28 cellular contexts compared by ENCODE assay signal in genomic region chr11:68455485-68455884, GRCh38.
"Had no signal": no experiment of that assay in that cellular context is flagged by ENCODE, and none has a peak within 500 bp of the region (broad histone marks: within the 10 kb centered on the region; RNA-seq: fewer than 3 reads in every experiment).

No MANE protein-coding gene starts in this region.

- ATAC-seq: activated naive CD8-positive, alpha-beta T cell treated with anti-CD3 and anti-CD28 coated beads, Interleukin-2, amount 50 U/mL, for 24 hours; effector memory CD8-positive, alpha-beta T cell; gastroesophageal sphincter; naive thymus-derived CD4-positive, alpha-beta T cell; pancreas; stimulated activated memory B cell treated with anti-CD40 and anti-IgM and Interleukin-4, amounts not matched to agents 10 μg/mL and 1 μg/mL and 100 μg/mL, for 72 hours; T-helper 17 cell had no signal

- H3K27ac ChIP-seq: coronary artery, dorsolateral prefrontal cortex, gastroesophageal sphincter, left ventricle myocardium inferior, pancreas, prostate gland, sigmoid colon, stomach, tibial artery had no signal

- H3K4me1 ChIP-seq: pancreas, prostate gland had no signal

- DNase-seq: activated CD4-positive, alpha-beta memory T cell treated with anti-CD3 and anti-CD28 coated beads, Interleukin-2, amount 10 ng/mL, durations not matched to agents 7 days and 5 days; activated CD4-positive, alpha-beta T cell treated with anti-CD3 and anti-CD28 coated beads, Interleukin-2, amount 10 ng/mL, durations not matched to agents 24 days and 14 days; activated CD4-positive, CD25-positive, alpha-beta regulatory T cell treated with anti-CD3 and anti-CD28 coated beads, Interleukin-2, amount 50 U/mL, for 72 hours; activated CD8-positive, alpha-beta memory T cell treated with anti-CD3 and anti-CD28 coated beads, Interleukin-2, amount 50 U/mL, for 48 hours; activated naive CD8-positive, alpha-beta T cell treated with anti-CD3 and anti-CD28 coated beads, Interleukin-2, amount 50 U/mL, for 24 hours; activated T-cell treated with anti-CD3 and anti-CD28 coated beads, Interleukin-2, amount 50 U/mL, for 24 hours; cerebellar nuclear complex; effector memory CD8-positive, alpha-beta T cell; immature natural killer cell; left ventricle myocardium inferior; midbrain; naive thymus-derived CD4-positive, alpha-beta T cell; retina; sigmoid colon; stimulated activated CD4-positive, alpha-beta T cell treated with anti-CD3 and anti-CD28 coated beads, Interleukin-1b, Interleukin-23, amount 100 ng/mL, for 48 hours; stimulated activated CD4-positive, alpha-beta T cell treated with anti-CD3 and anti-CD28 coated beads, Interleukin-4, amount 100 ng/mL, for 4 hours; stimulated activated CD8-positive, alpha-beta memory T cell treated with anti-CD3 and anti-CD28 coated beads, Interleukin-4, amount 100 ng/mL, for 48 hours; T-helper 17 cell; T1000 had no signal

- H3K36me3 Mint-ChIP-seq: activated naive CD4-positive, alpha-beta T cell treated with anti-CD3 and anti-CD28 coated beads, Interleukin-2, amount 50 U/mL, for 24 hours; immature natural killer cell; naive thymus-derived CD4-positive, alpha-beta T cell; stimulated activated memory B cell treated with anti-CD40 and anti-IgM and Interleukin-4, amounts not matched to agents 10 μg/mL and 1 μg/mL and 100 μg/mL, for 72 hours had no signal

- H3K27me3 Mint-ChIP-seq: activated naive CD4-positive, alpha-beta T cell treated with anti-CD3 and anti-CD28 coated beads, Interleukin-2, amount 50 U/mL, for 24 hours; activated T-cell treated with anti-CD3 and anti-CD28 coated beads, Interleukin-2, amount 50 U/mL, for 24 hours; effector memory CD8-positive, alpha-beta T cell; stimulated activated memory B cell treated with anti-CD40 and anti-IgM and Interleukin-4, amounts not matched to agents 10 μg/mL and 1 μg/mL and 100 μg/mL, for 72 hours; T-helper 17 cell had no signal

- H3K9me3 ChIP-seq: gastroesophageal sphincter, left ventricle myocardium inferior, pancreas, prostate gland, sigmoid colon, stomach, tibial artery had no signal

- H3K9me3 Mint-ChIP-seq: activated CD4-positive, alpha-beta memory T cell treated with anti-CD3 and anti-CD28 coated beads, Interleukin-2, amount 10 ng/mL, durations not matched to agents 7 days and 5 days; activated CD4-positive, alpha-beta T cell treated with anti-CD3 and anti-CD28 coated beads, Interleukin-2, amount 10 ng/mL, durations not matched to agents 24 days and 14 days; activated naive CD4-positive, alpha-beta T cell treated with anti-CD3 and anti-CD28 coated beads, Interleukin-2, amount 50 U/mL, for 24 hours; activated naive CD8-positive, alpha-beta T cell treated with anti-CD3 and anti-CD28 coated beads, Interleukin-2, amount 50 U/mL, for 24 hours; activated T-cell treated with anti-CD3 and anti-CD28 coated beads, Interleukin-2, amount 50 U/mL, for 24 hours; effector memory CD8-positive, alpha-beta T cell; immature natural killer cell; stimulated activated memory B cell treated with anti-CD40 and anti-IgM and Interleukin-4, amounts not matched to agents 10 μg/mL and 1 μg/mL and 100 μg/mL, for 72 hours had no signal

- H3K4me3 ChIP-seq: coronary artery, dorsolateral prefrontal cortex, gastroesophageal sphincter, left ventricle myocardium inferior, pancreas, prostate gland, sigmoid colon, stomach, tibial artery had no signal

- H3K4me3 Mint-ChIP-seq: activated CD4-positive, alpha-beta memory T cell treated with anti-CD3 and anti-CD28 coated beads, Interleukin-2, amount 10 ng/mL, durations not matched to agents 7 days and 5 days; activated CD4-positive, alpha-beta T cell treated with anti-CD3 and anti-CD28 coated beads, Interleukin-2, amount 10 ng/mL, durations not matched to agents 24 days and 14 days; activated naive CD4-positive, alpha-beta T cell treated with anti-CD3 and anti-CD28 coated beads, Interleukin-2, amount 50 U/mL, for 24 hours; activated naive CD8-positive, alpha-beta T cell treated with anti-CD3 and anti-CD28 coated beads, Interleukin-2, amount 50 U/mL, for 24 hours; activated T-cell treated with anti-CD3 and anti-CD28 coated beads, Interleukin-2, amount 50 U/mL, for 24 hours; effector memory CD8-positive, alpha-beta T cell; immature natural killer cell; naive thymus-derived CD4-positive, alpha-beta T cell; stimulated activated memory B cell treated with anti-CD40 and anti-IgM and Interleukin-4, amounts not matched to agents 10 μg/mL and 1 μg/mL and 100 μg/mL, for 72 hours; T-helper 17 cell had no signal

- H3K27ac Mint-ChIP-seq: activated CD4-positive, alpha-beta memory T cell treated with anti-CD3 and anti-CD28 coated beads, Interleukin-2, amount 10 ng/mL, durations not matched to agents 7 days and 5 days; activated CD4-positive, alpha-beta T cell treated with anti-CD3 and anti-CD28 coated beads, Interleukin-2, amount 10 ng/mL, durations not matched to agents 24 days and 14 days; activated naive CD4-positive, alpha-beta T cell treated with anti-CD3 and anti-CD28 coated beads, Interleukin-2, amount 50 U/mL, for 24 hours; activated naive CD8-positive, alpha-beta T cell treated with anti-CD3 and anti-CD28 coated beads, Interleukin-2, amount 50 U/mL, for 24 hours; activated T-cell treated with anti-CD3 and anti-CD28 coated beads, Interleukin-2, amount 50 U/mL, for 24 hours; effector memory CD8-positive, alpha-beta T cell; naive thymus-derived CD4-positive, alpha-beta T cell; stimulated activated memory B cell treated with anti-CD40 and anti-IgM and Interleukin-4, amounts not matched to agents 10 μg/mL and 1 μg/mL and 100 μg/mL, for 72 hours; T-helper 17 cell had no signal

- H3K27me3 ChIP-seq: dorsolateral prefrontal cortex, gastroesophageal sphincter, pancreas, sigmoid colon, stomach, tibial artery had no signal

- H3K36me3 ChIP-seq: gastroesophageal sphincter, left ventricle myocardium inferior, pancreas, prostate gland, sigmoid colon, stomach, tibial artery had no signal
